Comparison of ENCODE assay signal across 34 cellular contexts in the genomic region with DNA sequence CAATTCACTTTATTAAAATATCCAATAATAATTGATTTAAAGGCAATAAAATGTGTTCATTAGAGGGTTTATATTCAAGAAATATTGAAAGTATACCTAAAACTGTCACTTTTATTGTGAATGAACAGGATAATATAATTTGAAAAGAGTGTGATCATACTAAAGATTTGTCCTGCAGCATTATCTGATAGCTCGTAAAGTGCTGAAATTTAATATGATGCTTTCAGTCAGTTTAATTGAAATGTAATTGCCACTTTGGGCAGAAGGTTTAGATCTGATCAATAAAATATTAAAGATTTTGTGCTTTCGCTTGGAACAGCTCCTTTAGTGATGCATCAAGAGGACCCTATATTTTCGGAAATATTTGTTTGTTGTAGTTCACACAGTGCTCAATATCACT.
"Had no signal": no experiment of that assay in that cellular context is flagged by ENCODE, and none has a peak within 500 bp of the region (broad histone marks: within the 10 kb centered on the region; RNA-seq: fewer than 3 reads in every experiment).

No MANE protein-coding gene starts in this region.

- H3K27ac ChIP-seq: KMS-11 had no signal

- H3K4me2 ChIP-seq: KMS-11 had no signal

- H3K4me3 ChIP-seq: MG63 had no signal

- H3K9me3 ChIP-seq: MG63 had no signal

- H3K9ac ChIP-seq: KMS-11 had no signal

- DNase-seq: Karpas-422, Kasumi-1, KG1, MG63, MM.1S, MV-4-11, NCI-H1048, NCI-H1092 treated with DMSO at 0.1 percent for 48 hours, NCI-H1105, NCI-H1105 treated with DMSO at 0.1 percent for 48 hours, NCI-H1417 treated with DMSO at 0.1 percent for 48 hours, NCI-H1436, NCI-H1436 treated with DMSO at 0.1 percent for 48 hours, NCI-H146, NCI-H1694, NCI-H1694 treated with DMSO at 0.1 percent for 48 hours, NCI-H187, NCI-H187 treated with DMSO at 0.1 percent for 48 hours, NCI-H1930, NCI-H2029, NCI-H2029 treated with DMSO at 0.1 percent for 48 hours, NCI-H2081, NCI-H2081 treated with DMSO at 0.1 percent for 48 hours, NCI-H2107, NCI-H2171, NCI-H2171 treated with DMSO at 0.1 percent for 48 hours, NCI-H2227 treated with DMSO at 0.1 percent for 48 hours, NCI-H226, NCI-H345, NCI-H446, NCI-H446 treated with DMSO at 0.1 percent for 48 hours, NCI-H510A, NCI-H510A treated with DMSO at 0.1 percent for 48 hours had no signal

- H3K36me3 ChIP-seq: MG63 had no signal

- H3K27me3 ChIP-seq: MG63 had no signal
